1 cellular context compared by ENCODE assay signal in genomic region chr1:1559066-1559465, GRCh38.
TF ChIP-seq lines count a peak whose summit lies in the region.

No MANE protein-coding gene starts in this region.

TF ChIP-seq in HepG2, 621 proteins besides CTCF, POLR2A, EP300 and RAD21:
- TF ChIP-seq AGO2 (optimal IDR thresholded peaks at IDR 0.05; ENCODE audit: low read depth, low read length) (peak; percentile 63), ZSCAN5A (CRISPR knock-in tag; IDR thresholded peaks at IDR 0.05; ENCODE audit: borderline replicate concordance) (no peak), PRPF4 (IDR thresholded peaks at IDR 0.05; ENCODE audit: low read depth, low read length, poor library complexity, severe bottlenecking) (no peak), ZBTB8A (CRISPR knock-in tag; IDR thresholded peaks at IDR 0.05; ENCODE audit: borderline replicate concordance, low read depth) (no peak), RBM22 (optimal IDR thresholded peaks at IDR 0.05; ENCODE audit: low read length) (peak; percentile 2)
TF ChIP-seq in HepG2: peak in this region for 2.
